ENCODE assay signal across 15 cellular contexts in genomic region chr20:43655937-43656336, GRCh38. TPM values are rescaled to one million over a fixed set of nuclear protein-coding genes. Genes with fewer than 3 reads are reported as not detected.
DNase-seq lines count a peak whose midpoint lies in the region; ATAC-seq, FAIRE-seq and TF ChIP-seq lines count a peak whose summit lies in the region.
"Had no signal": no experiment of that assay in that cellular context is flagged by ENCODE, and none has a peak within 500 bp of the region (broad histone marks: within the 10 kb centered on the region; RNA-seq: fewer than 3 reads in every experiment).

No MANE protein-coding gene starts in this region.

- no peak overlapping the region for H3K4me2 ChIP-seq in H9 (ENCODE audit: insufficient read depth, insufficient read length, low read length)

- no peak overlapping the region for H2AFZ ChIP-seq in H9 (ENCODE audit: low read length)

- peaks cover 11% of the 10 kb centered on the region for H3K4me1 Mint-ChIP-seq in CD8-positive, alpha-beta T cell (ENCODE audit: low read depth)
- H3K4me1 Mint-ChIP-seq in H9 (peaks cover 0 to 5% of the 10 kb centered on the region in 2 experiments; a peak in 1 of 4 replicates), mesothelial cell of epicardium (peaks cover 12% of the 10 kb centered on the region)
- peaks cover 6% of the 10 kb centered on the region for H3K4me1 Mint-ChIP-seq in activated CD8-positive, alpha-beta T cell treated with anti-CD3 and anti-CD28 coated beads for 36 hours (ENCODE audit: low read depth)

- H3T11ph ChIP-seq in H9 (ENCODE audit: low read length): no peak overlapping the region

- no peaks in the 10 kb centered on the region for H3K27me3 ChIP-seq in CD8-positive, alpha-beta T cell (ENCODE audit: insufficient read depth, low read length)
- H3K27me3 ChIP-seq in H9 (ENCODE audit: insufficient read depth, low read length): no peaks in the 10 kb centered on the region
- H3K27me3 ChIP-seq: brain microvascular endothelial cell, neutrophil had no signal

- no peak for FAIRE-seq in urothelium cell line (lab: Jason Lieb, UNC)
- FAIRE-seq: H1 had no signal

- H3K27ac Mint-ChIP-seq in CD8-positive, alpha-beta T cell: peak overlapping the region; percentile 62
- H3K27ac Mint-ChIP-seq in H9: no peak overlapping the region; a peak in 1 of 7 replicates
- peak overlapping the region; percentile 55 for H3K27ac Mint-ChIP-seq in activated CD8-positive, alpha-beta T cell treated with anti-CD3 and anti-CD28 coated beads for 36 hours
- H3K27ac Mint-ChIP-seq in mesothelial cell of epicardium: peak overlapping the region; percentile 66

- DNase-seq in CD8-positive, alpha-beta T cell: no peak
- DNase-seq in H9 (no peak), mesothelial cell of epicardium (ENCODE audit: low spot score in 2 of 2, unreplicated experiment in 2 of 2) (no peak), DMS153 treated with DMSO at 0.1 percent for 48 hours (lab: John Stamatoyannopoulos, UW; ENCODE audit: unreplicated experiment) (no peak), urothelium cell line (ENCODE audit: low spot score) (no peak)
- DNase-seq in activated CD8-positive, alpha-beta T cell treated with anti-CD3 and anti-CD28 coated beads for 36 hours: no peak
- DNase-seq: brain microvascular endothelial cell; NCI-H1930; NCI-H774; SHP77; stimulated activated naive CD4-positive, alpha-beta T cell treated with Interleukin-2 at 50 U/mL for 16 hours had no signal

- no peak overlapping the region for H2AK5ac ChIP-seq in H9 (ENCODE audit: insufficient read length, low read length)

- WGBS in H9 (ENCODE audit: extremely low coverage, insufficient read length, low lambda C conversion rate): no CpG with 5 or more reads among the region's 3 CpGs

- no peak overlapping the region for H3K23ac ChIP-seq in H9 (ENCODE audit: insufficient read length, low read depth, low read length)

- CTCF ChIA-PET in CD8-positive, alpha-beta T cell (lab: Charles Lee): interaction anchor here (1.1 kb wide), 1 partner anchor 106 kb away, joined by 3 read pairs; no protein-coding TSS in a partner anchor
- CTCF ChIA-PET in activated CD8-positive, alpha-beta T cell treated with anti-CD3 and anti-CD28 coated beads for 36 hours (lab: Charles Lee): no interaction called here

- H2BK20ac ChIP-seq in H9 (ENCODE audit: low read depth, low read length, poor library complexity, severe bottlenecking): no peak overlapping the region

- no peak overlapping the region for H3K56ac ChIP-seq in H9 (ENCODE audit: insufficient read length, low read depth, low read length)

- peaks cover 4% of the 10 kb centered on the region for H3K36me3 Mint-ChIP-seq in CD8-positive, alpha-beta T cell
- H3K36me3 Mint-ChIP-seq in H9 (ENCODE audit: insufficient read depth in 1 of 3, low read depth in 3 of 3) (no peaks in the 10 kb centered on the region), mesothelial cell of epicardium (no peaks in the 10 kb centered on the region)
- no peaks in the 10 kb centered on the region for H3K36me3 Mint-ChIP-seq in activated CD8-positive, alpha-beta T cell treated with anti-CD3 and anti-CD28 coated beads for 36 hours (ENCODE audit: low read depth)

- peak overlapping the region; percentile 95 for H3K4me3 Mint-ChIP-seq in CD8-positive, alpha-beta T cell
- H3K4me3 Mint-ChIP-seq in H9 (peak overlapping the region; percentile 71 to 95), mesothelial cell of epicardium (peak overlapping the region; percentile 92)
- H3K4me3 Mint-ChIP-seq in activated CD8-positive, alpha-beta T cell treated with anti-CD3 and anti-CD28 coated beads for 36 hours: peak overlapping the region; percentile 95

- no peaks in the 10 kb centered on the region for H3K36me3 ChIP-seq in CD8-positive, alpha-beta T cell (ENCODE audit: insufficient read depth, low read length)
- H3K36me3 ChIP-seq: brain microvascular endothelial cell, neutrophil had no signal

- H4K5ac ChIP-seq in H9 (ENCODE audit: insufficient read length, low read depth, low read length): no peak overlapping the region

- no peak overlapping the region for H4K8ac ChIP-seq in H9 (replicated peaks; ENCODE audit: insufficient read length, low read depth, low read length)

- no peaks in the 10 kb centered on the region for H3K79me1 ChIP-seq in H9 (ENCODE audit: insufficient read depth, low read depth, low read length, poor library complexity, severe bottlenecking)

- peaks cover 7% of the 10 kb centered on the region for H3K4me1 ChIP-seq in CD8-positive, alpha-beta T cell (ENCODE audit: insufficient read depth, low read length)
- no peaks in the 10 kb centered on the region for H3K4me1 ChIP-seq in H9 (ENCODE audit: insufficient read depth, low read length)

- H4K91ac ChIP-seq in H9 (ENCODE audit: insufficient read length, low read depth, low read length): no peak overlapping the region

- H3K27me3 Mint-ChIP-seq in CD8-positive, alpha-beta T cell (ENCODE audit: low read depth): no peaks in the 10 kb centered on the region
- no peaks in the 10 kb centered on the region for H3K27me3 Mint-ChIP-seq in H9 (ENCODE audit: low read depth)
- no peaks in the 10 kb centered on the region for H3K27me3 Mint-ChIP-seq in activated CD8-positive, alpha-beta T cell treated with anti-CD3 and anti-CD28 coated beads for 36 hours
- no peaks in the 10 kb centered on the region for H3K27me3 Mint-ChIP-seq in mesothelial cell of epicardium (ENCODE audit: low read depth)

- intact Hi-C loops in CD8-positive, alpha-beta T cell (cut with DNase I, micrococcal nuclease): no loop called here
- intact Hi-C loops in activated CD8-positive, alpha-beta T cell treated with anti-CD3 and anti-CD28 coated beads for 36 hours (cut with micrococcal nuclease): no loop called here

- no peak overlapping the region for H2BK15ac ChIP-seq in H9 (ENCODE audit: low read depth, low read length)

- no peaks in the 10 kb centered on the region for H4K20me1 ChIP-seq in H9 (ENCODE audit: control insufficient read depth, insufficient read depth, insufficient read length)

- no peak overlapping the region for H2BK12ac ChIP-seq in H9 (ENCODE audit: insufficient read length, low read depth, low read length)

- H2BK120ac ChIP-seq in H9 (ENCODE audit: low read depth, low read length, poor library complexity, severe bottlenecking): no peak overlapping the region

- H3K9me3 ChIP-seq in CD8-positive, alpha-beta T cell (ENCODE audit: low read length): no peaks in the 10 kb centered on the region
- no peaks in the 10 kb centered on the region for H3K9me3 ChIP-seq in H9 (ENCODE audit: control insufficient read depth, low read depth, low read length)
- H3K9me3 ChIP-seq: neutrophil had no signal

- no peak overlapping the region for H3K18ac ChIP-seq in H9 (ENCODE audit: insufficient read length, low read depth, low read length)

- peaks cover 4% of the 10 kb centered on the region for H3K23me2 ChIP-seq in H9 (ENCODE audit: insufficient read length, low read depth, low read length, poor library complexity, severe bottlenecking)

- no peak overlapping the region for H3K14ac ChIP-seq in H9 (ENCODE audit: insufficient read depth, low read length)

- ATAC-seq in CD8-positive, alpha-beta T cell: no peak
- ATAC-seq in activated CD8-positive, alpha-beta T cell treated with anti-CD3 and anti-CD28 coated beads for 36 hours: no peak
- ATAC-seq in GM21381 (IDR thresholded peaks at IDR 0.05; ENCODE audit: unreplicated experiment) (no peak), HG03097 (IDR thresholded peaks at IDR 0.05; ENCODE audit: low FRiP score, unreplicated experiment) (no peak)

- H3K9me3 Mint-ChIP-seq in CD8-positive, alpha-beta T cell: no peaks in the 10 kb centered on the region
- no peaks in the 10 kb centered on the region for H3K9me3 Mint-ChIP-seq in H9
- H3K9me3 Mint-ChIP-seq in activated CD8-positive, alpha-beta T cell treated with anti-CD3 and anti-CD28 coated beads for 36 hours: no peaks in the 10 kb centered on the region
- no peaks in the 10 kb centered on the region for H3K9me3 Mint-ChIP-seq in mesothelial cell of epicardium

- no peaks in the 10 kb centered on the region for H3K79me2 ChIP-seq in H9 (ENCODE audit: insufficient read depth, low read length)

- POLR2A ChIA-PET in CD8-positive, alpha-beta T cell (lab: Charles Lee): no interaction called here
- POLR2A ChIA-PET in activated CD8-positive, alpha-beta T cell treated with anti-CD3 and anti-CD28 coated beads for 36 hours (lab: Charles Lee): interaction anchor here (0.6 to 0.7 kb wide), 2 partner anchors 71 to 480 kb away, joined by 3 read pairs; no protein-coding TSS in a partner anchor

- no peak overlapping the region for H3K4ac ChIP-seq in H9 (ENCODE audit: low read depth, low read length)

- H3K9ac ChIP-seq in H9 (ENCODE audit: extremely low read depth, insufficient read length, low read length): no peak overlapping the region

- no peak overlapping the region for H3K4me3 ChIP-seq in CD8-positive, alpha-beta T cell (ENCODE audit: low read depth, low read length)

- H3K27ac ChIP-seq in CD8-positive, alpha-beta T cell (ENCODE audit: low read depth, low read length): no peak overlapping the region
- H3K27ac ChIP-seq in H9 (ENCODE audit: insufficient read length, low read depth, low read length): no peak overlapping the region
- H3K27ac ChIP-seq: brain microvascular endothelial cell, neutrophil had no signal

- no peak for TF ChIP-seq CTCF in CD8-positive, alpha-beta T cell (IDR thresholded peaks at IDR 0.05)
- TF ChIP-seq CTCF in H9 (conservative IDR thresholded peaks at IDR 0.05) (no peak), mesothelial cell of epicardium (IDR thresholded peaks at IDR 0.05; ENCODE audit: unreplicated experiment) (no peak)
- no peak for TF ChIP-seq CTCF in activated CD8-positive, alpha-beta T cell treated with anti-CD3 and anti-CD28 coated beads for 36 hours (IDR thresholded peaks at IDR 0.05)

- H2BK5ac ChIP-seq in H9 (ENCODE audit: insufficient read length, low read length): no peak overlapping the region

RNA-seq across cellular contexts. Expression of gene MYBL2, which starts 11.0 kb away (rescaled TPM):
- 1 to 10 TPM in 1 of 2 experiments, under 1 TPM in 1; 0.49 to 1.1 TPM for total RNA-seq in CD8-positive, alpha-beta T cell
- total RNA-seq in H9 (2021) (159 and 165 TPM in 2 replicates), mesothelial cell of epicardium (22.8 to 26.8 TPM (median 24.3 TPM) in 3 replicates)
- total RNA-seq in activated CD8-positive, alpha-beta T cell treated with anti-CD3 and anti-CD28 coated beads for 36 hours: 10 to 100 TPM; 93.6 to 96.4 TPM

Comparison
In these comparisons a context has a peak if more than half of its experiments do, and no peak if none do; other contexts are left out.
1. H3K27ac Mint-ChIP-seq: peak in CD8-positive, alpha-beta T cell (single experiment), activated CD8-positive, alpha-beta T cell treated with anti-CD3 and anti-CD28 coated beads for 36 hours (single experiment) and mesothelial cell of epicardium (single experiment); none in H9 (0 of 3).
2. RNA of gene MYBL2, which starts 11.0 kb away (total RNA-seq): 159 to 165 TPM in H9, 93.6 to 96.4 TPM in activated CD8-positive, alpha-beta T cell treated with anti-CD3 and anti-CD28 coated beads for 36 hours and 22.8 to 26.8 TPM in mesothelial cell of epicardium; 0.49 to 1.1 TPM in CD8-positive, alpha-beta T cell; every median in the first group is over 10 times any median in the second.
3. Peak in every context shown above with its lines, with median percentiles within 50 percentile points of each other: H3K4me3 Mint-ChIP-seq.